Comparison of ENCODE assay signal across 8 cellular contexts in the genomic region with DNA sequence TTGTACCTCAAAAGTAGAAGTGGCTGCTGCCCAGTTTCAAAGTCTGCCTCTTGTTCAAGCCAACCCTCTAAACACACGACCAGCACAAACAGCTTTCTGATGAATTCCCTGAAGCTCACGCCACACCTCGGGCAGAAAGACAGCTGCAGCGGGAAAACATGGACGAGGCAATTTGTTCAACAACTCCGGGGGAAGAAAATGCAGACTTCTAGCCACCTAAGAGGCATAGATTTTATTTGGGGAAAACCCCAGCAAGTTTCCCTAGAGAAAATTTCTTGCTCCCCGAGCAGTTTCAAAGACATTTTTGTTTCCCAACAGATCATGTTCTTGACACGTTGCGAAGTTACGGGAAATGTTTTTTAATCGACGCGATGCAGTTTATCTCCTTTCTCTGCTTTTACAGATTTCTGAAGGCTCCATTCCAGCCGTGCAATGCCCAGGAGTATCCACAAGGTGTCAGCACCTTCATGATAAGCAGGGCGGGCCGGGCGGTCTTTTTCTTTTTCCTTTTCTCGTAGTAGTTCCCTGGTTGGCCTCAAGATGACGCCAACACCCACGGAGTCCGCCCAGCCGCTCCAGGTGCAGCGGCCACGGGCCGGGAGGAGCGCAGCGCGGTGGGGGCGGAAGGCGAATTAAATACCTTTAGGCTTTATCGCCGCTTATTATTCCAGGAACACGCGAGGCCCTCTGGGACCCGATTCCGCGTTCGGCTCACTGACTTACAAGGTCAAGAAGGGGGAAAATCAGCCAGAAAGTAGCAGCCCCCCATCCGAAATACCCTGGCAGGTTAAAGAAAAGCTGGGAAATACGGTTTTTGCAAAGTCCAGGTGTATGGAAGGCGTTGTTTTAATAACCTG. TPM values are rescaled to one million over a fixed set of nuclear protein-coding genes. Genes with fewer than 3 reads are reported as not detected.
A peak's percentile ranks its signal among the peaks of the same experiment; 100 is the strongest.
DNase-seq lines count a peak whose midpoint lies in the region; ATAC-seq and FAIRE-seq lines count a peak whose summit lies in the region.

No MANE protein-coding gene starts in this region.

- no peaks in the 10 kb centered on the region for H3K9me3 Mint-ChIP-seq in activated CD8-positive, alpha-beta T cell treated with anti-CD3 and anti-CD28 coated beads, Interleukin-2, amount 10 ng/mL, durations not matched to agents 7 days and 5 days (ENCODE audit: insufficient read depth)
- H3K9me3 Mint-ChIP-seq in effector memory CD8-positive, alpha-beta T cell, result no peaks in the 10 kb centered on the region

- no peaks in the 10 kb centered on the region for H3K36me3 Mint-ChIP-seq in activated CD8-positive, alpha-beta T cell treated with anti-CD3 and anti-CD28 coated beads, Interleukin-2, amount 10 ng/mL, durations not matched to agents 7 days and 5 days (ENCODE audit: low read depth)
- peaks cover 5% of the 10 kb centered on the region for H3K36me3 Mint-ChIP-seq in effector memory CD8-positive, alpha-beta T cell (ENCODE audit: insufficient read depth)

- H3K4me1 Mint-ChIP-seq in activated CD8-positive, alpha-beta T cell treated with anti-CD3 and anti-CD28 coated beads, Interleukin-2, amount 10 ng/mL, durations not matched to agents 7 days and 5 days (ENCODE audit: low read depth), result peaks cover 10% of the 10 kb centered on the region
- peaks cover 8 to 13% of the 10 kb centered on the region in 2 donors for H3K4me1 Mint-ChIP-seq in effector memory CD8-positive, alpha-beta T cell (ENCODE audit: low read depth in 2 of 2)

- peaks cover 38% of the 10 kb centered on the region for H3K27me3 Mint-ChIP-seq in activated CD8-positive, alpha-beta T cell treated with anti-CD3 and anti-CD28 coated beads, Interleukin-2, amount 10 ng/mL, durations not matched to agents 7 days and 5 days (ENCODE audit: low read depth)
- peaks cover 51 to 82% of the 10 kb centered on the region in 2 donors for H3K27me3 Mint-ChIP-seq in effector memory CD8-positive, alpha-beta T cell

- no peak overlapping the region for H3K27ac Mint-ChIP-seq in activated CD8-positive, alpha-beta T cell treated with anti-CD3 and anti-CD28 coated beads, Interleukin-2, amount 10 ng/mL, durations not matched to agents 7 days and 5 days
- H3K27ac Mint-ChIP-seq in effector memory CD8-positive, alpha-beta T cell, result no peak overlapping the region

- CTCF ChIA-PET in activated CD8-positive, alpha-beta T cell treated with anti-CD3 and anti-CD28 coated beads, Interleukin-2, amount 10 ng/mL, durations not matched to agents 7 days and 5 days (lab: Charles Lee), result interaction anchor here (0.9 to 2.9 kb wide), 15 partner anchors 9 to 740 kb away, joined by 3 to 43 read pairs (median 5); no protein-coding TSS in a partner anchor

- POLR2A ChIA-PET in activated CD8-positive, alpha-beta T cell treated with anti-CD3 and anti-CD28 coated beads, Interleukin-2, amount 10 ng/mL, durations not matched to agents 7 days and 5 days (lab: Charles Lee), result no interaction called here

- FAIRE-seq in GM18507 (lab: Jason Lieb, UNC), result peak; percentile 92

- DNase-seq in 8988T (peak; percentile 82), GM18507 (ENCODE audit: extremely low spot score, insufficient read length, low read depth) (peak; percentile 78), HS-27A (ENCODE audit: low read depth) (peak; percentile 72), NK-92 (lab: John Stamatoyannopoulos, UW; ENCODE audit: unreplicated experiment) (peak; percentile 43), mesenteric fat pad (ENCODE audit: low spot score) (peak; percentile 95)
- peak; percentile 92 for DNase-seq in activated CD8-positive, alpha-beta T cell treated with anti-CD3 and anti-CD28 coated beads, Interleukin-2, amount 10 ng/mL, durations not matched to agents 7 days and 5 days
- peak; percentile 84 to 89 (median 84) for DNase-seq in effector memory CD8-positive, alpha-beta T cell
- DNase-seq in stimulated activated CD8-positive, alpha-beta memory T cell treated with anti-CD3 and anti-CD28 coated beads, Interleukin-15, amount 100 ng/mL, for 48 hours (ENCODE audit: low read depth in 2 of 2), result peak; percentile 72

- H3K4me3 Mint-ChIP-seq in activated CD8-positive, alpha-beta T cell treated with anti-CD3 and anti-CD28 coated beads, Interleukin-2, amount 10 ng/mL, durations not matched to agents 7 days and 5 days, result peak overlapping the region; percentile 6
- H3K4me3 Mint-ChIP-seq in effector memory CD8-positive, alpha-beta T cell, result peak overlapping the region; percentile 64 to 70

- peak; percentile 79 for ATAC-seq in activated CD8-positive, alpha-beta T cell treated with anti-CD3 and anti-CD28 coated beads, Interleukin-2, amount 10 ng/mL, durations not matched to agents 7 days and 5 days
- ATAC-seq in effector memory CD8-positive, alpha-beta T cell (replicated peaks), result peak; percentile 97

RNA-seq across cellular contexts. Expression of gene FOXC2, which starts 2.9 kb away (rescaled TPM):
- not detected for total RNA-seq in activated CD8-positive, alpha-beta T cell treated with anti-CD3 and anti-CD28 coated beads, Interleukin-2, amount 10 ng/mL, durations not matched to agents 7 days and 5 days
- 0.42 TPM for total RNA-seq in mesenteric fat pad

RNA-seq across cellular contexts. Expression of gene MTHFSD, which starts 8.7 kb away (rescaled TPM):
- 10 to 100 TPM; 22.8 to 25.9 TPM for total RNA-seq in activated CD8-positive, alpha-beta T cell treated with anti-CD3 and anti-CD28 coated beads, Interleukin-2, amount 10 ng/mL, durations not matched to agents 7 days and 5 days
- total RNA-seq in mesenteric fat pad, result 10.2 TPM

RNA-seq across cellular contexts. Expression of gene FOXL1, which starts 14.6 kb away (rescaled TPM):
- total RNA-seq in activated CD8-positive, alpha-beta T cell treated with anti-CD3 and anti-CD28 coated beads, Interleukin-2, amount 10 ng/mL, durations not matched to agents 7 days and 5 days, result not detected
- total RNA-seq in mesenteric fat pad, result 0.26 TPM

RNA-seq across cellular contexts. Expression of gene FOXF1, which starts 53.4 kb away (rescaled TPM):
- not detected for total RNA-seq in activated CD8-positive, alpha-beta T cell treated with anti-CD3 and anti-CD28 coated beads, Interleukin-2, amount 10 ng/mL, durations not matched to agents 7 days and 5 days
- 4.2 TPM for total RNA-seq in mesenteric fat pad

Comparison
In these comparisons a context has a peak if more than half of its experiments do, and no peak if none do; other contexts are left out.
1. Peak in every context shown above with its lines: DNase-seq and ATAC-seq.
2. DNase-seq: peak in every context shown above with its lines; median percentile 95 in mesenteric fat pad; 92 in activated CD8-positive, alpha-beta T cell treated with anti-CD3 and anti-CD28 coated beads, Interleukin-2, amount 10 ng/mL, durations not matched to agents 7 days and 5 days; 84 in effector memory CD8-positive, alpha-beta T cell; 82 in 8988T; 78 in GM18507; 72 in HS-27A; 72 in stimulated activated CD8-positive, alpha-beta memory T cell treated with anti-CD3 and anti-CD28 coated beads, Interleukin-15, amount 100 ng/mL, for 48 hours; 43 in NK-92.